ENCODE assay signal across 25 cellular contexts in the genomic region with DNA sequence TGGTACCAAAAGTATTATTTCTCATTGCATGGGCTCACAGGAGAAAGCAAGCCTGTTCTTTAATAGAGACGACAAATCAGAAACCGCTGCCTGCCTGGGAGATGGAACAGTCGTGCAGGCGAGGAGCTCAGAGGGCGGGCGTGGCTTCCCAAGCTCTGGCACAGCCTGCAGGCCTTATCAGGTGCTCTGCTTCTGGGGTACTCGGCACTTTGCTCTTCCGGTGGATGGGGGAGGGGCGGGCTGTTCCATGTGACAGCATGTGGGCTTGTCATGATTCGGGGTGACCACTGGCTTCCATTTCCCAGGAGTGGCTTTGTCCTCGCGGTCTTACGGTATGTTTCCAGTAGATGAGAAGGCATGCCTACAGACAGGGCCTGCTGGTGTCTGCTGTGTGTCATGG.
"Had no signal": no experiment of that assay in that cellular context is flagged by ENCODE, and none has a peak within 500 bp of the region (broad histone marks: within the 10 kb centered on the region; RNA-seq: fewer than 3 reads in every experiment).

No MANE protein-coding gene starts in this region.

- H3K27me3 ChIP-seq: MG63, SJSA1 had no signal

- H3K27ac Mint-ChIP-seq: IgD-negative memory B cell had no signal

- H3K27me3 Mint-ChIP-seq: IgD-negative memory B cell had no signal

- H3K9me3 Mint-ChIP-seq: IgD-negative memory B cell had no signal

- H3K36me3 ChIP-seq: MG63, SJSA1 had no signal

- H3K27ac ChIP-seq: HL-60, SJSA1, SK-N-MC had no signal

- H3K4me3 ChIP-seq: MG63, SJSA1, SK-N-MC had no signal

- H3K4me3 Mint-ChIP-seq: IgD-negative memory B cell had no signal

- DNase-seq: Karpas-422, KG1, MG63, NCI-H1092, NCI-H1105 treated with DMSO at 0.1 percent for 48 hours, NCI-H1417 treated with DMSO at 0.1 percent for 48 hours, NCI-H146, NCI-H1694 treated with DMSO at 0.1 percent for 48 hours, NCI-H1930, NCI-H2081, NCI-H2107, NCI-H2171, NCI-H226, NCI-H446, NCI-H510A, NCI-H524 treated with DMSO at 0.1 percent for 48 hours, NCI-H69, NCI-H774, Right ventricle myocardium superior, RPMI8226, SIG-M5 had no signal

- H3K9me3 ChIP-seq: MG63 had no signal

- H3K4me1 ChIP-seq: SJSA1 had no signal
